10 cellular contexts compared by ENCODE assay signal in the genomic region with DNA sequence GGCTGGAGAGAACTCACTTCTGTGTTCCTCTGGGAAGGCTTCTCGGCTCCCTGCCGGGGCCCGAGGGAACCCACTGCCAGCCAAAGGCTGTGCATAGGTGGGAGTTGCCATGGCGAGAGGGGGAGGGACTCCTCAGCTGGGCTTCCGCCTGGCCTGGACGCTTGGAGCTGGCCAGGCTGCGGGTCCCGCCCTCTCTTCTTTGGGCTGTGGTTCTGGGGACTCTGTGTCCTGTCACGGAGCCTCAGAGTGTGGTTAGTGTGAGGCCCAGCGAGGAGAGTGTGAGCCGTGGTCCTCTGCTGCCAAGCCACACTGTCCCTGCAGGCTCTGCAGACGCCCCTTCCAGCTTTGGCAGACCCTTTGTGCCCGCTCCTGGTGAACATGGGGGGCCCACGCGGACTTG.
DNase-seq lines count a peak whose midpoint lies in the region; ATAC-seq and TF ChIP-seq lines count a peak whose summit lies in the region.
"Had no signal": no experiment of that assay in that cellular context is flagged by ENCODE, and none has a peak within 500 bp of the region (broad histone marks: within the 10 kb centered on the region; RNA-seq: fewer than 3 reads in every experiment).

No MANE protein-coding gene starts in this region.

- H3K27ac Mint-ChIP-seq in activated CD4-positive, alpha-beta memory T cell treated with anti-CD3 and anti-CD28 coated beads, Interleukin-2, amount 10 ng/mL, durations not matched to agents 7 days and 5 days: no peak overlapping the region
- H3K27ac Mint-ChIP-seq in activated T-helper 1 cell treated with anti-CD3 and anti-CD28 coated beads, Interleukin-12 subunit alpha, Interleukin-12 subunit beta, Interleukin-2, Interleukin-4 antibody, amounts not matched to agents 30 ng/mL and 10 ng/mL and 1 ng/mL, durations not matched to agents 14 hours and 24 hours and 36 hours: no peak overlapping the region

- H3K36me3 ChIP-seq in RWPE2 (ENCODE audit: low read depth) (no peaks in the 10 kb centered on the region), mucosa of descending colon (ENCODE audit: low read depth) (no peaks in the 10 kb centered on the region), testis (ENCODE audit: low read depth, missing control alignments) (no peaks in the 10 kb centered on the region)

- intact Hi-C loops in Right ventricle myocardium inferior (cut with DNase I): loop anchor here (1.0 kb wide), 1 partner anchor 64 kb away; no protein-coding TSS in a partner anchor
- intact Hi-C loops in mucosa of descending colon (cut with DNase I, micrococcal nuclease): no loop called here
- intact Hi-C loops in testis (cut with DNase I; ENCODE audit: low total_unique reads): no loop called here
- intact Hi-C loops in activated T-helper 1 cell treated with anti-CD3 and anti-CD28 coated beads, Interleukin-12 subunit alpha, Interleukin-12 subunit beta, Interleukin-2, Interleukin-4 antibody, amounts not matched to agents 30 ng/mL and 10 ng/mL and 1 ng/mL, durations not matched to agents 14 hours and 24 hours and 36 hours (cut with micrococcal nuclease): no loop called here

- H3K9me3 Mint-ChIP-seq in activated CD4-positive, alpha-beta memory T cell treated with anti-CD3 and anti-CD28 coated beads, Interleukin-2, amount 10 ng/mL, durations not matched to agents 7 days and 5 days: no peaks in the 10 kb centered on the region
- H3K9me3 Mint-ChIP-seq in activated T-helper 1 cell treated with anti-CD3 and anti-CD28 coated beads, Interleukin-12 subunit alpha, Interleukin-12 subunit beta, Interleukin-2, Interleukin-4 antibody, amounts not matched to agents 30 ng/mL and 10 ng/mL and 1 ng/mL, durations not matched to agents 14 hours and 24 hours and 36 hours: no peaks in the 10 kb centered on the region

- CTCF ChIA-PET in activated CD4-positive, alpha-beta memory T cell treated with anti-CD3 and anti-CD28 coated beads, Interleukin-2, amount 10 ng/mL, durations not matched to agents 7 days and 5 days (lab: Charles Lee): no interaction called here

- POLR2A ChIA-PET in activated CD4-positive, alpha-beta memory T cell treated with anti-CD3 and anti-CD28 coated beads, Interleukin-2, amount 10 ng/mL, durations not matched to agents 7 days and 5 days (lab: Charles Lee): no interaction called here

- WGBS in testis, 2 donors: 34 to 61% methylated on average over 11 to 15 of the region's 15 CpGs

- no peak overlapping the region for H3K4me3 ChIP-seq in RWPE2 (ENCODE audit: severe bottlenecking)
- no peak overlapping the region for H3K4me3 ChIP-seq in mucosa of descending colon
- H3K4me3 ChIP-seq in testis: no peak overlapping the region

- TF ChIP-seq CTCF in RWPE2 (IDR thresholded peaks at IDR 0.05; ENCODE audit: poor library complexity, severe bottlenecking): no peak
- TF ChIP-seq CTCF in mucosa of descending colon (IDR thresholded peaks at IDR 0.05): no peak
- no peak for TF ChIP-seq CTCF in testis (IDR thresholded peaks at IDR 0.05)

- DNase-seq in RWPE2 (ENCODE audit: low spot score): peak; percentile 53
- DNase-seq in Right ventricle myocardium inferior (ENCODE audit: missing footprints): no peak
- no peak for DNase-seq in mucosa of descending colon
- peak; percentile 58 for DNase-seq in testis
- DNase-seq in stimulated activated CD8-positive, alpha-beta memory T cell treated with anti-CD3 and anti-CD28 coated beads, Interleukin-4, amount 100 ng/mL, for 48 hours: no peak
- DNase-seq in activated CD4-positive, alpha-beta memory T cell treated with anti-CD3 and anti-CD28 coated beads, Interleukin-2, amount 10 ng/mL, durations not matched to agents 7 days and 5 days: no peak
- no peak for DNase-seq in DMS53 (lab: John Stamatoyannopoulos, UW)
- no peak for DNase-seq in activated T-helper 1 cell treated with anti-CD3 and anti-CD28 coated beads, Interleukin-12 subunit alpha, Interleukin-12 subunit beta, Interleukin-2, Interleukin-4 antibody, amounts not matched to agents 30 ng/mL and 10 ng/mL and 1 ng/mL, durations not matched to agents 14 hours and 24 hours and 36 hours (ENCODE audit: low spot score)
- DNase-seq: KG1, mesenchymal stem cell had no signal

- ATAC-seq in RWPE2 (ENCODE audit: low read depth): no peak
- ATAC-seq in Right ventricle myocardium inferior: peak; percentile 97
- ATAC-seq in mucosa of descending colon: peak; percentile 61

- H3K27me3 Mint-ChIP-seq in activated CD4-positive, alpha-beta memory T cell treated with anti-CD3 and anti-CD28 coated beads, Interleukin-2, amount 10 ng/mL, durations not matched to agents 7 days and 5 days: peaks cover 10% of the 10 kb centered on the region
- peaks cover 7% of the 10 kb centered on the region for H3K27me3 Mint-ChIP-seq in activated T-helper 1 cell treated with anti-CD3 and anti-CD28 coated beads, Interleukin-12 subunit alpha, Interleukin-12 subunit beta, Interleukin-2, Interleukin-4 antibody, amounts not matched to agents 30 ng/mL and 10 ng/mL and 1 ng/mL, durations not matched to agents 14 hours and 24 hours and 36 hours (ENCODE audit: insufficient read depth)

- H3K36me3 Mint-ChIP-seq in activated CD4-positive, alpha-beta memory T cell treated with anti-CD3 and anti-CD28 coated beads, Interleukin-2, amount 10 ng/mL, durations not matched to agents 7 days and 5 days (ENCODE audit: low read depth): no peaks in the 10 kb centered on the region
- H3K36me3 Mint-ChIP-seq in activated T-helper 1 cell treated with anti-CD3 and anti-CD28 coated beads, Interleukin-12 subunit alpha, Interleukin-12 subunit beta, Interleukin-2, Interleukin-4 antibody, amounts not matched to agents 30 ng/mL and 10 ng/mL and 1 ng/mL, durations not matched to agents 14 hours and 24 hours and 36 hours (ENCODE audit: low read depth): no peaks in the 10 kb centered on the region

- H3K4me1 ChIP-seq in RWPE2 (ENCODE audit: insufficient read depth, poor library complexity, severe bottlenecking) (no peaks in the 10 kb centered on the region), mucosa of descending colon (ENCODE audit: low read depth) (no peaks in the 10 kb centered on the region), testis (peaks cover 5% of the 10 kb centered on the region)

- no peak for TF ChIP-seq POLR2A in testis (IDR thresholded peaks at IDR 0.05)

- H3K4me3 Mint-ChIP-seq in activated CD4-positive, alpha-beta memory T cell treated with anti-CD3 and anti-CD28 coated beads, Interleukin-2, amount 10 ng/mL, durations not matched to agents 7 days and 5 days: no peak overlapping the region
- H3K4me3 Mint-ChIP-seq in activated T-helper 1 cell treated with anti-CD3 and anti-CD28 coated beads, Interleukin-12 subunit alpha, Interleukin-12 subunit beta, Interleukin-2, Interleukin-4 antibody, amounts not matched to agents 30 ng/mL and 10 ng/mL and 1 ng/mL, durations not matched to agents 14 hours and 24 hours and 36 hours: no peak overlapping the region

- H3K4me1 Mint-ChIP-seq in activated CD4-positive, alpha-beta memory T cell treated with anti-CD3 and anti-CD28 coated beads, Interleukin-2, amount 10 ng/mL, durations not matched to agents 7 days and 5 days: peaks cover 20% of the 10 kb centered on the region
- peaks cover 5% of the 10 kb centered on the region for H3K4me1 Mint-ChIP-seq in activated T-helper 1 cell treated with anti-CD3 and anti-CD28 coated beads, Interleukin-12 subunit alpha, Interleukin-12 subunit beta, Interleukin-2, Interleukin-4 antibody, amounts not matched to agents 30 ng/mL and 10 ng/mL and 1 ng/mL, durations not matched to agents 14 hours and 24 hours and 36 hours (ENCODE audit: low read depth)

- H3K27me3 ChIP-seq in RWPE2 (ENCODE audit: insufficient read depth, poor library complexity, severe bottlenecking) (no peaks in the 10 kb centered on the region), testis (no peaks in the 10 kb centered on the region)

- H3K27ac ChIP-seq in RWPE2 (ENCODE audit: poor library complexity, severe bottlenecking) (no peak overlapping the region), testis (no peak overlapping the region)

- H3K9me3 ChIP-seq in RWPE2 (ENCODE audit: severe bottlenecking) (no peaks in the 10 kb centered on the region), mucosa of descending colon (no peaks in the 10 kb centered on the region), testis (no peaks in the 10 kb centered on the region)

Comparison
In these comparisons a context has a peak if more than half of its experiments do, and no peak if none do; other contexts are left out.
1. DNase-seq: peak in RWPE2 (single experiment) and testis (single experiment); none in Right ventricle myocardium inferior (single experiment), mucosa of descending colon (0 of 3), stimulated activated CD8-positive, alpha-beta memory T cell treated with anti-CD3 and anti-CD28 coated beads, Interleukin-4, amount 100 ng/mL, for 48 hours (single experiment), activated CD4-positive, alpha-beta memory T cell treated with anti-CD3 and anti-CD28 coated beads, Interleukin-2, amount 10 ng/mL, durations not matched to agents 7 days and 5 days (single experiment), DMS53 (single experiment) and activated T-helper 1 cell treated with anti-CD3 and anti-CD28 coated beads, Interleukin-12 subunit alpha, Interleukin-12 subunit beta, Interleukin-2, Interleukin-4 antibody, amounts not matched to agents 30 ng/mL and 10 ng/mL and 1 ng/mL, durations not matched to agents 14 hours and 24 hours and 36 hours (single experiment).